8 cellular contexts compared by ENCODE assay signal in the genomic region with DNA sequence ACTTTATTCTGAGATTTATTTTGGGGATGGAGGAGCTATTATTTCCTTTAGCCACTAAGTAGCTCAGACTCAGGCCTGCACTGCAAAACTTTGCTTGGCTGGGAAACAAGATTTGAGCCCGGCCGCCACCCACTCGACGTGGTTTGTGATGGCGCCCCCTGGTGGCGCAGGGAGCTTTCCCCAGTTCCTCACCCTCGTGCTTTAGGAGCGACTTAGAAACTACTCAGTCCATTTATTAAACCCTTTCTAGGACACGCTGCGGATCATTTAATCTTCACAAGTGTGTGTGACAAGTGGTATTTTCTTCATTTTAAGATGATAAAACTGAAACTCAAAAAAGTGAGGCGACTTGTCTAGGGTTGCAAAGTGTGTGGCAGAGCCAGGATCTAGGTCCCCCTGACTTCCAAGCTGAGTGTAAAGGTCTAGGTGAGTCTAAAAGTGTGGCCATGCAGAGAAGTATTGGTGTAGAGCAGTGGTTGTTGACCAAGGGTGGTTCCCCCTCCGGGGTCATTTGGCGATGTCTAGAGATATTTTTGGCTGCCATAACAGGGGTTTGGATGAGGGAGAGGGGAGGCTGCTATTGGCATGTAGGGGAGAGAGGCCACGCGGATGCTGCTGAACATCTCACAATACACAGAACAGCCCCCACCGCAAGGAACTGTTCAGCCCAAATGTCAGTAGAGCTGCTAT. TPM values are rescaled to one million over a fixed set of nuclear protein-coding genes. Genes with fewer than 3 reads are reported as not detected.
A peak's percentile ranks its signal among the peaks of the same experiment; 100 is the strongest.
DNase-seq lines count a peak whose midpoint lies in the region; ATAC-seq and TF ChIP-seq lines count a peak whose summit lies in the region.

No MANE protein-coding gene starts in this region.

- DNase-seq in DMS114 treated with DMSO at 0.1 percent for 48 hours (lab: John Stamatoyannopoulos, UW; ENCODE audit: unreplicated experiment) (peak; percentile 14), HUDEP-2 (lab: John Stamatoyannopoulos, UW; ENCODE audit: unreplicated experiment in 76 of 76) (peak in 71 of 76 experiments; percentile 21 to 89 (median 70)), Right ventricle myocardium inferior (ENCODE audit: missing footprints) (peak; percentile 89), renal cortical epithelial cell (ENCODE audit: low read depth) (peak; percentile 32)
- peak; percentile 83 for DNase-seq in activated naive CD4-positive, alpha-beta T cell treated with Interleukin-2 at 50 U/mL for 16 hours

- peak; percentile 81 for ATAC-seq in SK-N-SH treated with all-trans-retinoic acid at 6 μM for 48 hours
- ATAC-seq in Right ventricle myocardium inferior: peak; percentile 65
- ATAC-seq in HG02938 (IDR thresholded peaks at IDR 0.05; ENCODE audit: unreplicated experiment): no peak
- ATAC-seq in HG02884 (IDR thresholded peaks at IDR 0.05; ENCODE audit: unreplicated experiment): no peak

- intact Hi-C loops in Right ventricle myocardium inferior (cut with DNase I): no loop called here

TF ChIP-seq in SK-N-SH treated with all-trans-retinoic acid at 6 μM for 48 hours, 23 proteins besides CTCF, POLR2A, EP300 and RAD21:
- TF ChIP-seq ZFP3 (CRISPR knock-in tag; IDR thresholded peaks at IDR 0.05) (no peak), TCF4 (CRISPR knock-in tag; IDR thresholded peaks at IDR 0.05; ENCODE audit: borderline replicate concordance) (no peak), ZNF70 (CRISPR knock-in tag; IDR thresholded peaks at IDR 0.05) (no peak), ZC3H10 (CRISPR knock-in tag; IDR thresholded peaks at IDR 0.05) (no peak)

RNA-seq across cellular contexts. Expression of a gene that starts 2.2 kb away (rescaled TPM):
- total RNA-seq in Right ventricle myocardium inferior (not detected), renal cortical epithelial cell (not detected in 2 replicates)

RNA-seq across cellular contexts. Expression of a gene that starts 13.3 kb away (rescaled TPM):
- total RNA-seq in Right ventricle myocardium inferior (67.7 TPM), renal cortical epithelial cell (1.2 and 1.4 TPM in 2 replicates)

RNA-seq across cellular contexts. Expression of a gene that starts 50.4 kb away (rescaled TPM):
- total RNA-seq in Right ventricle myocardium inferior: 0.87 TPM
- not detected in 2 replicates for total RNA-seq in renal cortical epithelial cell

Comparison
In these comparisons a context has a peak if more than half of its experiments do, and no peak if none do; other contexts are left out.
1. DNase-seq: peak in every context shown above with its lines; median percentile 89 in Right ventricle myocardium inferior; 83 in activated naive CD4-positive, alpha-beta T cell treated with Interleukin-2 at 50 U/mL for 16 hours; 70 in HUDEP-2; 32 in renal cortical epithelial cell; 14 in DMS114 treated with DMSO at 0.1 percent for 48 hours.
2. ATAC-seq: peak in SK-N-SH treated with all-trans-retinoic acid at 6 μM for 48 hours (single experiment) and Right ventricle myocardium inferior (single experiment); none in HG02938 (single experiment) and HG02884 (single experiment).
3. RNA of a gene that starts 13.3 kb away (total RNA-seq): 67.7 TPM in Right ventricle myocardium inferior (single experiment); 1.2 to 1.4 TPM in renal cortical epithelial cell; every median in the first group is over 10 times any median in the second.